1 cellular context compared by ENCODE assay signal in the genomic region with DNA sequence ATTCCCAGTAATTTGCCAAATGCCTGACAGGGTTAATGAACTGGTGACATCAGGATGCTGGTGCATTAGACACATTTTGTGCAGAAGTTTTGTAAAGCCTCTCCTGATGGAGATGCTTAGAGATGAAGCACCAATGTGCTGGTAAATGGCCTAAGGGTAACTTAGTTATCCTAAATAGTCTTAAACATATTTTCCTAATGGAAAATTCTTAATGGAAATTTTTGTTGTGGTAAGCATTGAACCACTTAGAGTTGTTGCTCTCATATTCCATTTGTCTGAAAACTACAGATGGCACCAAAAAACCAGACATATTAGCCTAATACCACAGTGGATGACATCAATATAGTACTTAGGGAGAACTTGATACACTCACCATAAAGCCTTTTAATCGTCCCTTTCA.
TF ChIP-seq lines count a peak whose summit lies in the region.

No MANE protein-coding gene starts in this region.

TF ChIP-seq in WTC11, 78 proteins besides CTCF, POLR2A, EP300 and RAD21 (continued from another document):
- TF ChIP-seq, protein P1, sequence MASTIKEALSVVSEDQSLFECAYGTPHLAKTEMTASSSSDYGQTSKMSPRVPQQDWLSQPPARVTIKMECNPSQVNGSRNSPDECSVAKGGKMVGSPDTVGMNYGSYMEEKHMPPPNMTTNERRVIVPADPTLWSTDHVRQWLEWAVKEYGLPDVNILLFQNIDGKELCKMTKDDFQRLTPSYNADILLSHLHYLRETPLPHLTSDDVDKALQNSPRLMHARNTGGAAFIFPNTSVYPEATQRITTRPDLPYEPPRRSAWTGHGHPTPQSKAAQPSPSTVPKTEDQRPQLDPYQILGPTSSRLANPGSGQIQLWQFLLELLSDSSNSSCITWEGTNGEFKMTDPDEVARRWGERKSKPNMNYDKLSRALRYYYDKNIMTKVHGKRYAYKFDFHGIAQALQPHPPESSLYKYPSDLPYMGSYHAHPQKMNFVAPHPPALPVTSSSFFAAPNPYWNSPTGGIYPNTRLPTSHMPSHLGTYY (CRISPR knock-in tag; IDR thresholded peaks at IDR 0.05): no peak
- TF ChIP-seq, protein P2, sequence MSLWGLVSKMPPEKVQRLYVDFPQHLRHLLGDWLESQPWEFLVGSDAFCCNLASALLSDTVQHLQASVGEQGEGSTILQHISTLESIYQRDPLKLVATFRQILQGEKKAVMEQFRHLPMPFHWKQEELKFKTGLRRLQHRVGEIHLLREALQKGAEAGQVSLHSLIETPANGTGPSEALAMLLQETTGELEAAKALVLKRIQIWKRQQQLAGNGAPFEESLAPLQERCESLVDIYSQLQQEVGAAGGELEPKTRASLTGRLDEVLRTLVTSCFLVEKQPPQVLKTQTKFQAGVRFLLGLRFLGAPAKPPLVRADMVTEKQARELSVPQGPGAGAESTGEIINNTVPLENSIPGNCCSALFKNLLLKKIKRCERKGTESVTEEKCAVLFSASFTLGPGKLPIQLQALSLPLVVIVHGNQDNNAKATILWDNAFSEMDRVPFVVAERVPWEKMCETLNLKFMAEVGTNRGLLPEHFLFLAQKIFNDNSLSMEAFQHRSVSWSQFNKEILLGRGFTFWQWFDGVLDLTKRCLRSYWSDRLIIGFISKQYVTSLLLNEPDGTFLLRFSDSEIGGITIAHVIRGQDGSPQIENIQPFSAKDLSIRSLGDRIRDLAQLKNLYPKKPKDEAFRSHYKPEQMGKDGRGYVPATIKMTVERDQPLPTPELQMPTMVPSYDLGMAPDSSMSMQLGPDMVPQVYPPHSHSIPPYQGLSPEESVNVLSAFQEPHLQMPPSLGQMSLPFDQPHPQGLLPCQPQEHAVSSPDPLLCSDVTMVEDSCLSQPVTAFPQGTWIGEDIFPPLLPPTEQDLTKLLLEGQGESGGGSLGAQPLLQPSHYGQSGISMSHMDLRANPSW (CRISPR knock-in tag; conservative IDR thresholded peaks at IDR 0.05; ENCODE audit: low read depth): no peak
- TF ChIP-seq, protein P3, sequence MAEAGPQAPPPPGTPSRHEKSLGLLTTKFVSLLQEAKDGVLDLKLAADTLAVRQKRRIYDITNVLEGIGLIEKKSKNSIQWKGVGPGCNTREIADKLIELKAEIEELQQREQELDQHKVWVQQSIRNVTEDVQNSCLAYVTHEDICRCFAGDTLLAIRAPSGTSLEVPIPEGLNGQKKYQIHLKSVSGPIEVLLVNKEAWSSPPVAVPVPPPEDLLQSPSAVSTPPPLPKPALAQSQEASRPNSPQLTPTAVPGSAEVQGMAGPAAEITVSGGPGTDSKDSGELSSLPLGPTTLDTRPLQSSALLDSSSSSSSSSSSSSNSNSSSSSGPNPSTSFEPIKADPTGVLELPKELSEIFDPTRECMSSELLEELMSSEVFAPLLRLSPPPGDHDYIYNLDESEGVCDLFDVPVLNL (CRISPR knock-in tag; IDR thresholded peaks at IDR 0.05; ENCODE audit: borderline replicate concordance, low read depth): no peak
- TF ChIP-seq, protein P4, sequence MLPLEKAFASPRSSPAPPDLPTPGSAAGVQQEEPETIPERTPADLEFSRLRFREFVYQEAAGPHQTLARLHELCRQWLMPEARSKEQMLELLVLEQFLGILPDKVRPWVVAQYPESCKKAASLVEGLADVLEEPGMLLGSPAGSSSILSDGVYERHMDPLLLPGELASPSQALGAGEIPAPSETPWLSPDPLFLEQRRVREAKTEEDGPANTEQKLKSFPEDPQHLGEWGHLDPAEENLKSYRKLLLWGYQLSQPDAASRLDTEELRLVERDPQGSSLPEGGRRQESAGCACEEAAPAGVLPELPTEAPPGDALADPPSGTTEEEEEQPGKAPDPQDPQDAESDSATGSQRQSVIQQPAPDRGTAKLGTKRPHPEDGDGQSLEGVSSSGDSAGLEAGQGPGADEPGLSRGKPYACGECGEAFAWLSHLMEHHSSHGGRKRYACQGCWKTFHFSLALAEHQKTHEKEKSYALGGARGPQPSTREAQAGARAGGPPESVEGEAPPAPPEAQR (CRISPR knock-in tag; IDR thresholded peaks at IDR 0.05): no peak
